11 cellular contexts compared by ENCODE assay signal in genomic region chr12:106687652-106688051, GRCh38.
"Had no signal": no experiment of that assay in that cellular context is flagged by ENCODE, and none has a peak within 500 bp of the region (broad histone marks: within the 10 kb centered on the region; RNA-seq: fewer than 3 reads in every experiment).

No MANE protein-coding gene starts in this region.

- H3K36me3 ChIP-seq: HAP-1 had no signal

- FAIRE-seq: H1, H54 had no signal

- ATAC-seq: GM23338, HCT116 had no signal

- H3K4me1 ChIP-seq: HAP-1 had no signal

- H3K4me3 ChIP-seq: GM23248, GM23338, HAP-1 had no signal

- H3K9me3 ChIP-seq: HAP-1 had no signal

- DNase-seq: GM23248, GOT3, H7, H9, HCEC 1CT, HFFc6 had no signal

- H3K27ac ChIP-seq: GM23248 had no signal
